In the genomic region with DNA sequence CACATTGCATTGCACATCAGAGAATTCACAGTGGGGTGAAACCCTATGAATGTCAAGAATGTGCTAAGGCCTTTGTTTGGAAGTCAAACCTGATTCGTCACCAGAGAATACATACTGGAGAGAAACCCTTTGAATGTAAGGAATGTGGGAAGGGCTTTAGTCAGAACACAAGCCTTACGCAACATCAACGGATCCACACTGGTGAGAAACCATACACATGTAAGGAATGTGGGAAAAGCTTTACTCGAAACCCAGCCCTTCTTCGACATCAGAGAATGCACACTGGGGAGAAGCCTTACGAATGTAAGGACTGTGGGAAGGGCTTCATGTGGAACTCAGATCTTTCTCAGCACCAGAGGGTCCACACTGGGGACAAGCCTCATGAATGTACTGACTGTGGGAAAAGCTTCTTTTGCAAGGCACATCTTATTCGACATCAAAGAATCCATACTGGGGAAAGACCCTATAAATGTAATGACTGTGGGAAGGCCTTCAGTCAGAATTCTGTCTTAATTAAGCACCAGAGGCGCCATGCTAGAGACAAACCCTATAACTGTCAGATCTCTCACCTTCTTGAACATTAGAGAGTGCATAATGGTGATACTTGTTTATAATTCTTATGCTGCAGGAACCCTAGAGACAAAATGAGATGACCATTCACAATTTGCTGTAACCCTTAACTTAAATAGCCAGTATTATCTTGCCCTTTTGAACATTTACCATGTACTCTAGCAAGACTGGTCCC, we compare ENCODE assay signal across 20 cellular contexts. TPM values are rescaled to one million over a fixed set of nuclear protein-coding genes. Genes with fewer than 3 reads are reported as not detected.
A peak's percentile ranks its signal among the peaks of the same experiment; 100 is the strongest.
DNase-seq lines count a peak whose midpoint lies in the region; ATAC-seq and TF ChIP-seq lines count a peak whose summit lies in the region.
"Had no signal": no experiment of that assay in that cellular context is flagged by ENCODE, and none has a peak within 500 bp of the region (broad histone marks: within the 10 kb centered on the region; RNA-seq: fewer than 3 reads in every experiment).

No MANE protein-coding gene starts in this region.

- H3K27ac Mint-ChIP-seq in osteocyte (ENCODE audit: unreplicated experiment): no peak overlapping the region
- H3K27ac Mint-ChIP-seq: CD4-positive, CD25-positive, alpha-beta regulatory T cell had no signal

- peak; percentile 30 for DNase-seq in ELR (ENCODE audit: low read depth)
- DNase-seq in osteocyte (ENCODE audit: extremely low spot score, unreplicated experiment): peak; percentile 11
- DNase-seq in DMS 273 treated with DMSO at 0.1 percent for 48 hours (lab: John Stamatoyannopoulos, UW): no peak
- DNase-seq: AML-193; CD4-positive, CD25-positive, alpha-beta regulatory T cell; DMS79 treated with DMSO at 0.1 percent for 48 hours; H7; MG63; NCI-H1092 treated with DMSO at 0.1 percent for 48 hours; NCI-H1694; NCI-H345; NCI-H526 treated with DMSO at 0.1 percent for 48 hours; SK-N-SH had no signal

- H3K27me3 ChIP-seq in duodenal mucosa (ENCODE audit: control insufficient read depth in 1 of 2, insufficient read depth in 2 of 2, low read length in 2 of 2): no peaks in the 10 kb centered on the region
- H3K27me3 ChIP-seq: MG63 had no signal

- peaks cover 32 to 35% of the 10 kb centered on the region in 2 donors for H3K36me3 ChIP-seq in duodenal mucosa (ENCODE audit: control insufficient read depth in 1 of 2, insufficient read depth in 2 of 2, low read length in 2 of 2)
- H3K36me3 ChIP-seq: MG63 had no signal

- peaks cover 47% of the 10 kb centered on the region for H3K9me3 Mint-ChIP-seq in osteocyte (ENCODE audit: unreplicated experiment)

- TF ChIP-seq EP300 in Ishikawa (IDR thresholded peaks at IDR 0.05; ENCODE audit: borderline replicate concordance): no peak

- no peak for TF ChIP-seq RAD21 in Ishikawa (IDR thresholded peaks at IDR 0.05; ENCODE audit: low read depth)

- H3K9me3 ChIP-seq in duodenal mucosa (ENCODE audit: control insufficient read depth in 1 of 2, low read length in 2 of 2): peaks cover 49 to 59% of the 10 kb centered on the region in 2 donors
- H3K9me3 ChIP-seq: MG63, SK-N-SH had no signal

- H3K27ac ChIP-seq in duodenal mucosa (ENCODE audit: low read depth, low read length): no peak overlapping the region
- H3K27ac ChIP-seq: KMS-11 had no signal

- H3K4me1 ChIP-seq in duodenal mucosa (ENCODE audit: control insufficient read depth in 1 of 2, insufficient read depth in 2 of 2, low read length in 2 of 2): no peaks in the 10 kb centered on the region

- no peaks in the 10 kb centered on the region for H3K36me3 Mint-ChIP-seq in osteocyte (ENCODE audit: unreplicated experiment)

- H3K9ac ChIP-seq in duodenal mucosa (ENCODE audit: low read depth in 1 of 2, low read length in 2 of 2): no peak overlapping the region
- H3K9ac ChIP-seq: KMS-11, SK-N-SH had no signal

- no peaks in the 10 kb centered on the region for H3K4me1 Mint-ChIP-seq in osteocyte (ENCODE audit: unreplicated experiment)
- H3K4me1 Mint-ChIP-seq: CD4-positive, CD25-positive, alpha-beta regulatory T cell had no signal

- H3K27me3 Mint-ChIP-seq in osteocyte (ENCODE audit: unreplicated experiment): no peaks in the 10 kb centered on the region
- H3K27me3 Mint-ChIP-seq: CD4-positive, CD25-positive, alpha-beta regulatory T cell had no signal

- TF ChIP-seq CTCF in osteocyte (IDR thresholded peaks at IDR 0.05): no peak

- ATAC-seq in HG03439 (IDR thresholded peaks at IDR 0.05; ENCODE audit: unreplicated experiment) (no peak), HG03045 (IDR thresholded peaks at IDR 0.05; ENCODE audit: unreplicated experiment) (no peak)

- peak overlapping the region; percentile 13 to 33 for H3K4me3 ChIP-seq in duodenal mucosa (ENCODE audit: low read depth in 1 of 2, low read length in 2 of 2)
- H3K4me3 ChIP-seq: MG63 had no signal

- H3K4me3 Mint-ChIP-seq in osteocyte (ENCODE audit: unreplicated experiment): no peak overlapping the region
- H3K4me3 Mint-ChIP-seq: CD4-positive, CD25-positive, alpha-beta regulatory T cell had no signal

TF ChIP-seq in Ishikawa, 13 proteins besides CTCF, POLR2A, EP300 and RAD21:
- TF ChIP-seq TEAD4 (IDR thresholded peaks at IDR 0.05): peak; percentile 37; the same call in 1 of the 2 replicates
- no peak for TF ChIP-seq TCF12 (IDR thresholded peaks at IDR 0.05; ENCODE audit: low read depth)
- TF ChIP-seq, protein P1, sequence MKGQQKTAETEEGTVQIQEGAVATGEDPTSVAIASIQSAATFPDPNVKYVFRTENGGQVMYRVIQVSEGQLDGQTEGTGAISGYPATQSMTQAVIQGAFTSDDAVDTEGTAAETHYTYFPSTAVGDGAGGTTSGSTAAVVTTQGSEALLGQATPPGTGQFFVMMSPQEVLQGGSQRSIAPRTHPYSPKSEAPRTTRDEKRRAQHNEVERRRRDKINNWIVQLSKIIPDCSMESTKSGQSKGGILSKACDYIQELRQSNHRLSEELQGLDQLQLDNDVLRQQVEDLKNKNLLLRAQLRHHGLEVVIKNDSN (IDR thresholded peaks at IDR 0.05): no peak
- 0 out of 2 replicates have a peak, but pooled peaks have one; percentile 30 for TF ChIP-seq CEBPB (IDR thresholded peaks at IDR 0.05)

RNA-seq across cellular contexts. Expression of a gene that starts 9.0 kb away (rescaled TPM):
- not detected in 2 replicates for total RNA-seq in osteocyte
- total RNA-seq: A673, H7, HT-29 had no signal

RNA-seq across cellular contexts. Expression of a gene that starts 39.3 kb away (rescaled TPM):
- total RNA-seq in osteocyte: not detected in 2 replicates
- total RNA-seq: A673; CD4-positive, CD25-positive, alpha-beta regulatory T cell; H7; HT-29 had no signal
